In the genomic region with DNA sequence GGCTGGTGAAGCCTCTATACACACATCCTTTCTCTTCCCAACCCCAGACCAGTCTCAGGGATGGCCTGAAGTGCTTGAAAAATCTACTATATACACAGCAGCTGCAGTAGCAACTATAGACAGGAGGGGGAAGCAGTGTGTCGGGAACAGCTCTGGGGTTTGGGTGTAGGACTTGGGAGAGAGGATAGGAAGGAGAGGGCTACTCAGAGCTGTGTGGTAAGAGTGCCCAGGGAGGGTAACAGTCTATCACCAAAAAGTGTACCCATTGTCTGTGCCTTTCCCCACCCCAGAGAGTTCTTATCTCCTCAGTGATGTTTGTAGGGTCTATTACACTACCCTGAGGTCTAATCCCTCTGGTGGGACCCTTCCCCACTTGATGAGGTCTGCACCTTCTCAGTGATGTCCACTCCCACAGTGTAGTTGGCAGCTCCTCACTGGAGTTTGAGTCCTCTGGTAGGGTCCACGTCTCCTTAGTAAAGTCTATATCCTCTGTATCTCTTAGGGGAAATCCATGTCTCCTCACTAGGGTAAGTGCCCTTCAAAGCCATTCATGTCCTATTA, we compare ENCODE assay signal across 8 cellular contexts. TPM values are rescaled to one million over a fixed set of nuclear protein-coding genes. Genes with fewer than 3 reads are reported as not detected.
A peak's percentile ranks its signal among the peaks of the same experiment; 100 is the strongest.
DNase-seq lines count a peak whose midpoint lies in the region; ATAC-seq, FAIRE-seq and TF ChIP-seq lines count a peak whose summit lies in the region.

No MANE protein-coding gene starts in this region.

- intact Hi-C loops in right cardiac atrium (cut with DNase I) (loop anchor here in 3 of 4 donors (2.0 to 5.0 kb wide), 3 partner anchors 81 to 83 kb away; partner anchors contain the start of genes GSS (in 2 of the 3) and MYH7B (in 2 of the 3)), psoas muscle (cut with DNase I) (loop anchor here (2.0 to 10.0 kb wide), 5 partner anchors 42 to 221 kb away; partner anchors contain the start of genes TRPC4AP (in 2 of the 2), GSS (in 1 of the 2) and MYH7B (in 1 of the 2))

- H3K79me2 ChIP-seq in astrocyte (ENCODE audit: insufficient read depth, low read length), result peaks cover 17% of the 10 kb centered on the region

- TF ChIP-seq CTCF in GM12864 (IDR thresholded peaks at IDR 0.05; ENCODE audit: low read depth, low read length, missing control alignments), result peak; percentile 85
- TF ChIP-seq CTCF in astrocyte (IDR thresholded peaks at IDR 0.05; ENCODE audit: insufficient read depth, low read depth, low read length), result peak; percentile 97
- peak; percentile 93 for TF ChIP-seq CTCF in psoas muscle (IDR thresholded peaks at IDR 0.05)

- peaks cover 8% of the 10 kb centered on the region for H3K36me3 Mint-ChIP-seq in astrocyte (ENCODE audit: low read depth, unreplicated experiment)

- H3K4me3 Mint-ChIP-seq in astrocyte (ENCODE audit: unreplicated experiment), result peak overlapping the region; percentile 81

- peaks cover 12% of the 10 kb centered on the region for H4K20me1 ChIP-seq in astrocyte (ENCODE audit: insufficient read depth, low read length)

- no peaks in the 10 kb centered on the region for H3K27me3 ChIP-seq in astrocyte (ENCODE audit: insufficient read depth, low read length)
- no peaks in the 10 kb centered on the region for H3K27me3 ChIP-seq in right cardiac atrium (ENCODE audit: control insufficient read depth, insufficient read depth)
- no peaks in the 10 kb centered on the region for H3K27me3 ChIP-seq in psoas muscle (ENCODE audit: insufficient read depth in 3 of 3, low read length in 2 of 3)

- H3K36me3 ChIP-seq in astrocyte (ENCODE audit: insufficient read depth, low read length) (no peaks in the 10 kb centered on the region), psoas muscle (ENCODE audit: insufficient read depth in 1 of 2, low read depth in 1 of 2) (no peaks in the 10 kb centered on the region)

- H3K27ac Mint-ChIP-seq in astrocyte (ENCODE audit: unreplicated experiment), result no peak overlapping the region

- H3K4me1 Mint-ChIP-seq in astrocyte (ENCODE audit: low read depth, unreplicated experiment), result peaks cover 15% of the 10 kb centered on the region

- peak; percentile 57 to 60 for ATAC-seq in right cardiac atrium
- peak; percentile 65 to 71 (median 66) for ATAC-seq in psoas muscle
- ATAC-seq in GM21515 (IDR thresholded peaks at IDR 0.05; ENCODE audit: unreplicated experiment), result no peak
- ATAC-seq in HG03135 (IDR thresholded peaks at IDR 0.05; ENCODE audit: unreplicated experiment), result no peak

- H3K9ac ChIP-seq in astrocyte (ENCODE audit: low read length), result no peak overlapping the region

- no peak overlapping the region for H3K27ac ChIP-seq in astrocyte (ENCODE audit: low read depth, low read length)
- H3K27ac ChIP-seq in right cardiac atrium (ENCODE audit: low read length), result peak overlapping the region; percentile 49
- peak overlapping the region; percentile 96 for H3K27ac ChIP-seq in psoas muscle

- H3K9me3 Mint-ChIP-seq in astrocyte (ENCODE audit: unreplicated experiment), result no peaks in the 10 kb centered on the region

- H2AFZ ChIP-seq in astrocyte (ENCODE audit: low read depth, low read length), result no peak overlapping the region

- H3K4me1 ChIP-seq in astrocyte (ENCODE audit: insufficient read depth, low read length) (peaks cover 23% of the 10 kb centered on the region), right cardiac atrium (ENCODE audit: control insufficient read depth, insufficient read depth, low read length) (peaks cover 7% of the 10 kb centered on the region), psoas muscle (peaks cover 22% of the 10 kb centered on the region)

- H3K9me3 ChIP-seq in astrocyte (ENCODE audit: insufficient read depth, low read depth, low read length) (no peaks in the 10 kb centered on the region), right cardiac atrium (ENCODE audit: control insufficient read depth, low read length) (no peaks in the 10 kb centered on the region), psoas muscle (no peaks in the 10 kb centered on the region)

- 21% methylated on average over 2 of the region's 2 CpGs for WGBS in right cardiac atrium
- 21 to 35% (median 32%) methylated on average over 2 of the region's 2 CpGs for WGBS in psoas muscle, 3 donors

- peaks cover 2% of the 10 kb centered on the region for H3K27me3 Mint-ChIP-seq in astrocyte (ENCODE audit: low read depth, unreplicated experiment)

- H3K4me3 ChIP-seq in GM12864 (ENCODE audit: low read depth, low read length) (no peak overlapping the region), astrocyte (ENCODE audit: insufficient read depth, low read depth, low read length) (no peak overlapping the region), right cardiac atrium (ENCODE audit: low read length) (no peak overlapping the region), psoas muscle (no peak overlapping the region)

- FAIRE-seq in astrocyte (lab: Jason Lieb, UNC), result no peak

- peak; percentile 47 for DNase-seq in GM12864 (ENCODE audit: low read depth)
- peak; percentile 53 for DNase-seq in NCI-H1436 treated with DMSO at 0.1 percent for 48 hours (lab: John Stamatoyannopoulos, UW)
- peak; percentile 73 for DNase-seq in SKM-1 treated with dmso at 0.1 percent for 144 hours (lab: John Stamatoyannopoulos, UW; ENCODE audit: unreplicated experiment)
- peak; percentile 56 for DNase-seq in astrocyte (ENCODE audit: low read depth)
- DNase-seq in right cardiac atrium, result peak; percentile 69 to 88 (median 78)
- peak; percentile 63 to 82 for DNase-seq in psoas muscle

- H3K4me2 ChIP-seq in astrocyte (ENCODE audit: low read length), result no peak overlapping the region

RNA-seq across cellular contexts. Expression of gene GGT7, which starts 1.5 kb away (rescaled TPM):
- total RNA-seq in astrocyte (15.6 and 17.3 TPM in 2 replicates), right cardiac atrium (10 to 100 TPM; 17.8 to 22.0 (median 18.6) TPM), psoas muscle (10 to 100 TPM; 12.8 to 36.2 (median 29.0) TPM)
- polyA plus RNA-seq in right cardiac atrium (14.8 TPM), psoas muscle (10 to 100 TPM in 2 of 3 donors, 1 to 10 TPM in 1; 4.8 to 32.4 (median 14.3) TPM)

RNA-seq across cellular contexts. Expression of gene ACSS2, which starts 2.2 kb away (rescaled TPM):
- total RNA-seq in astrocyte (16.9 and 18.7 TPM in 2 replicates), right cardiac atrium (10 to 100 TPM; 61.8 to 79.8 (median 69.5) TPM), psoas muscle (100 to 1,000 TPM; 106 to 161 (median 115) TPM)
- polyA plus RNA-seq in right cardiac atrium (74.6 TPM), psoas muscle (10 to 100 TPM; 15.9 to 68.0 (median 56.7) TPM)

RNA-seq across cellular contexts. Expression of gene NCOA6, which starts 48.7 kb away (rescaled TPM):
- 21.1 and 21.2 TPM in 2 replicates for total RNA-seq in astrocyte
- total RNA-seq in right cardiac atrium, result 10 to 100 TPM; 17.8 to 26.3 (median 19.6) TPM
- 26.5 TPM for polyA plus RNA-seq in right cardiac atrium
- total RNA-seq in psoas muscle, result 10 to 100 TPM; 11.0 to 15.7 (median 13.0) TPM
- 1 to 10 TPM; 5.6 to 7.2 (median 6.9) TPM for polyA plus RNA-seq in psoas muscle

Comparison
In these comparisons a context has a peak if more than half of its experiments do, and no peak if none do; other contexts are left out.
1. ATAC-seq: peak in right cardiac atrium (2 of 2) and psoas muscle (4 of 4); none in GM21515 (single experiment) and HG03135 (single experiment).
2. Peak in every context shown above with its lines, with median percentiles within 50 percentile points of each other: DNase-seq and CTCF ChIP-seq.